ENCODE assay signal across 8 cellular contexts in the genomic region with DNA sequence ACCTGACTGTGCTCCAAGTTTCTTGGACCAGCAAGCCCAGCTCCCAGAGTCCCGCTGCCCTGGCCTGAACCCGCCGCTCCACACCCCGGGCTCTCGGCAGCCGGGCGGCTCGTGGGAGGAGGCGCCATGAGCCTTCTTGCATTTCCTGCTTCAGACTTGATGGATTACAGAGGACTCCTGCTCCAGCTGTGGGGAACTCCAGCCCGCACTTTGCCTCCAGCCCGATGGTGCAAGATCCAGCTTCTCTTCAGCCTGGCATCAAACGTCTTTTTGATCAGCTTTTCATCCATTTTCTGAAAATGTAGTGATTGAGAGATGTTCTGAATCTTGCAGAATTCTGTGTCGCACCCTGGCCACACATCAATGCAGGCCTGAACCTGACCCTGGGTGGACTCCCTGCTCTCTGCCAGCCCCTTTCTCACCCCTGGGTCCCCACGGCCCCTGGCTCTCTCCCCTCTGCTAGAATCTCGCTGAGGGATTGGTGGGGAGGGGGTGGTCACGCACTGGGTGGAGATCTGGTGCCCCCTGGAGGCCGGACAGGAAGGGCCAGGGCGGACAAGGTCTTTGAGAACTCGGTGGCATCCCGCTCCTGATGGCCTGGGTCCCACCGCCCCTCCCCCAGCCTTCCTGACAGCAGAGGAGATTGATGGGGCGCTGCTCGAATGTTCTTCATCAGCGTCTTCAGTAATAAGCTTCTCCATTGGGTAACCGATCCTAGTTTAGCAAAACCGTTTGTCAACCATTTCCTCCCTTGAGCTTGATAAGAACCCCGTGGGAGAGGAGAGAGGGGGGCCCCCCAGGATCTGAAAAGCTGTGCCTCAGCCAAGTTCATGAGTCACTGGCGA. TPM values are rescaled to one million over a fixed set of nuclear protein-coding genes. Genes with fewer than 3 reads are reported as not detected.
DNase-seq lines count a peak whose midpoint lies in the region; ATAC-seq, FAIRE-seq and TF ChIP-seq lines count a peak whose summit lies in the region.

No MANE protein-coding gene starts in this region.

- peak overlapping the region; percentile 57 for H3K4me3 ChIP-seq in MM.1S (ENCODE audit: low read length)
- peak overlapping the region in 2 of 4 donors; percentile 23 to 38 for H3K4me3 ChIP-seq in pancreas
- peak overlapping the region; percentile 47 for H3K4me3 ChIP-seq in thymus (ENCODE audit: low read length)

- H3K27ac ChIP-seq in MM.1S (ENCODE audit: low read length) (no peak overlapping the region), pancreas (peak overlapping the region; percentile 17 to 71 (median 58)), thymus (ENCODE audit: low read depth) (peak overlapping the region; percentile 79)

- H3K9ac ChIP-seq in MM.1S (ENCODE audit: low read length) = peak overlapping the region; percentile 17; the same call in 1 of the 2 replicates

- H3K4me2 ChIP-seq in MM.1S (ENCODE audit: low read depth, low read length) = peak overlapping the region; percentile 97

- peak; percentile 65 for TF ChIP-seq CTCF in MM.1S (IDR thresholded peaks at IDR 0.05; ENCODE audit: low read length)
- TF ChIP-seq CTCF in pancreas (IDR thresholded peaks at IDR 0.05) = peak; percentile 21 to 47 (median 28)

- ATAC-seq in Right ventricle myocardium superior (ENCODE audit: poor library complexity) (peak; percentile 89), pancreas (peak; percentile 83 to 93 (median 92)), HG03135 (IDR thresholded peaks at IDR 0.05; ENCODE audit: unreplicated experiment) (no peak)

- H3K9me3 ChIP-seq in MM.1S (replicated peaks; ENCODE audit: insufficient read depth, low read length) (no peaks in the 10 kb centered on the region), pancreas (no peaks in the 10 kb centered on the region), thymus (ENCODE audit: control insufficient read depth) (no peaks in the 10 kb centered on the region)

- no peaks in the 10 kb centered on the region for H3F3A ChIP-seq in MM.1S (ENCODE audit: insufficient read depth, low read length)

- H3K9me2 ChIP-seq in MM.1S (replicated peaks; ENCODE audit: insufficient read depth, low read length) = no peaks in the 10 kb centered on the region

- DNase-seq in ELR (ENCODE audit: low read depth) (peak; percentile 82), MM.1S (peak; percentile 75), SKM-1 treated with dmso at 0.1 percent for 144 hours (lab: John Stamatoyannopoulos, UW; ENCODE audit: unreplicated experiment) (peak; percentile 85), Right ventricle myocardium superior (peak; percentile 91), pancreas (peak; percentile 67 to 90 (median 83))
- DNase-seq in activated naive CD8-positive, alpha-beta T cell treated with anti-CD3 and anti-CD28 coated beads, Interleukin-2, amount 50 U/mL, for 16 hours (ENCODE audit: low read depth, low spot score) = peak; percentile 45

- WGBS in pancreas, 2 donors = 1% methylated on average over 27 to 28 of the region's 28 CpGs
- WGBS in thymus = 3% methylated on average over 28 of the region's 28 CpGs

- H3K79me2 ChIP-seq in MM.1S (ENCODE audit: low read length) = no peaks in the 10 kb centered on the region

- H3K27me3 ChIP-seq in MM.1S (replicated peaks; ENCODE audit: insufficient read depth, low read length) (peaks cover 36% of the 10 kb centered on the region), pancreas (no peaks in the 10 kb centered on the region), thymus (ENCODE audit: control insufficient read depth, insufficient read depth) (peaks cover 2% of the 10 kb centered on the region)

- H4K20me1 ChIP-seq in MM.1S (ENCODE audit: insufficient read depth, low read length) = no peaks in the 10 kb centered on the region

- no peak for FAIRE-seq in pancreas (lab: Jason Lieb, UNC)

- H2AFZ ChIP-seq in MM.1S (ENCODE audit: low read length) = peak overlapping the region; percentile 97

- intact Hi-C loops in Right ventricle myocardium superior (cut with DNase I) (loop anchor here (5.0 kb wide), 1 partner anchor 352 kb away; the partner anchor contains the start of gene NDUFA6), pancreas (cut with DNase I) (no loop called here)

- peaks cover 16% of the 10 kb centered on the region for H3K4me1 ChIP-seq in MM.1S (ENCODE audit: low read length)
- H3K4me1 ChIP-seq in pancreas = peaks cover 2 to 20% (median 6%) of the 10 kb centered on the region in 3 donors
- H3K4me1 ChIP-seq in thymus (ENCODE audit: control insufficient read depth, insufficient read depth, low read length) = peaks cover 10% of the 10 kb centered on the region

- H3K36me3 ChIP-seq in MM.1S (replicated peaks; ENCODE audit: insufficient read depth, low read length) = no peaks in the 10 kb centered on the region
- H3K36me3 ChIP-seq in pancreas = no peaks in the 10 kb centered on the region
- no peaks in the 10 kb centered on the region for H3K36me3 ChIP-seq in thymus (ENCODE audit: control insufficient read depth, insufficient read depth)

RNA-seq across cellular contexts. Expression of gene NFAM1, which starts 12.1 kb away (rescaled TPM):
- 1.9 TPM for total RNA-seq in Right ventricle myocardium superior
- total RNA-seq in pancreas = 1 to 10 TPM in 3 of 6 donors, under 1 TPM in 3; 0.20 to 4.4 (median 0.97) TPM
- polyA plus RNA-seq in pancreas = under 1 TPM; 0.45 to 0.61 TPM
- polyA plus RNA-seq in thymus = 2.0 TPM
